ENCODE assay signal across 1 cellular context in genomic region chr13:47829684-47830083, GRCh38.
TF ChIP-seq lines count a peak whose summit lies in the region.

No MANE protein-coding gene starts in this region.

TF ChIP-seq in SK-N-SH, 30 proteins besides CTCF, POLR2A, EP300 and RAD21 (continued from another document):
- TF ChIP-seq PBX3 (IDR thresholded peaks at IDR 0.05): peak; percentile 72; the same call in 1 of the 2 replicates
- peak; percentile 45 for TF ChIP-seq JUND (IDR thresholded peaks at IDR 0.05)
